In genomic region chr11:117226388-117227385, GRCh38 we compare ENCODE assay signal across 8 cellular contexts. TPM values are rescaled to one million over a fixed set of nuclear protein-coding genes. Genes with fewer than 3 reads are reported as not detected.
DNase-seq lines count a peak whose midpoint lies in the region; ATAC-seq, FAIRE-seq and TF ChIP-seq lines count a peak whose summit lies in the region.

No MANE protein-coding gene starts in this region.

- ATAC-seq in GM18511 (IDR thresholded peaks at IDR 0.05; ENCODE audit: unreplicated experiment) = peak; percentile 53
- ATAC-seq in omental fat pad (ENCODE audit: low FRiP score) = peak; percentile 41
- no peak for ATAC-seq in HG03159 (IDR thresholded peaks at IDR 0.05; ENCODE audit: unreplicated experiment)

- peak; percentile 57 for FAIRE-seq in frontal cortex (lab: Jason Lieb, UNC)

- H3K9me3 ChIP-seq in NT2/D1 (ENCODE audit: insufficient read depth, low read length) = no peaks in the 10 kb centered on the region

- no peak overlapping the region for H3K4me3 ChIP-seq in AG10803 (ENCODE audit: low read length)
- no peak overlapping the region for H3K4me3 ChIP-seq in NT2/D1 (ENCODE audit: insufficient read length, low read depth)

- H3K36me3 ChIP-seq in NT2/D1 (ENCODE audit: insufficient read depth, insufficient read length, low read length) = peaks cover 76% of the 10 kb centered on the region

- no peaks in the 10 kb centered on the region for H3K27me3 ChIP-seq in NT2/D1 (ENCODE audit: insufficient read depth, insufficient read length)

- peaks cover 9% of the 10 kb centered on the region for H3K4me1 ChIP-seq in NT2/D1 (ENCODE audit: insufficient read depth, insufficient read length)

- TF ChIP-seq CTCF in AG10803 (conservative IDR thresholded peaks at IDR 0.05; ENCODE audit: low read length) = peak; percentile 87
- peak in 2 of 3 donors; percentile 36 to 49 for TF ChIP-seq CTCF in omental fat pad (IDR thresholded peaks at IDR 0.05)

- no peak overlapping the region for H3K9ac ChIP-seq in NT2/D1 (ENCODE audit: insufficient read length, low read depth)

- DNase-seq in AG10803 (ENCODE audit: low read depth) (peak; percentile 78), KG1 (lab: John Stamatoyannopoulos, UW) (peak; percentile 75), NT2/D1 (ENCODE audit: low read depth, low spot score) (peak; percentile 64), frontal cortex (ENCODE audit: low spot score in 2 of 2) (peak; percentile 63 to 78), omental fat pad (ENCODE audit: low spot score) (peak; percentile 20)
- DNase-seq in activated effector memory CD4-positive, alpha-beta T cell treated with Interleukin-2 at 50 U/mL for 16 hours = peak; percentile 35

RNA-seq across cellular contexts. Expression of gene PCSK7, which starts 5.2 kb away (rescaled TPM):
- total RNA-seq in frontal cortex = 20.0 TPM
- total RNA-seq in omental fat pad = 10 to 100 TPM; 39.8 to 78.1 (median 50.0) TPM

RNA-seq across cellular contexts. Expression of gene RNF214, which starts 5.8 kb away (rescaled TPM):
- total RNA-seq in frontal cortex (15.1 TPM), omental fat pad (10 to 100 TPM in 2 of 4 donors, 1 to 10 TPM in 2; 7.7 to 12.1 (median 9.8) TPM)

RNA-seq across cellular contexts. Expression of gene TAGLN, which starts 27.5 kb away (rescaled TPM):
- total RNA-seq in frontal cortex (17.5 TPM), omental fat pad (1,000 to 10,000 TPM in 1 of 4 donors, 100 to 1,000 TPM in 3; 731 to 1,161 (median 827) TPM)

RNA-seq across cellular contexts. Expression of gene SIDT2, which starts 48.1 kb away (rescaled TPM):
- total RNA-seq in frontal cortex = 9.4 TPM
- total RNA-seq in omental fat pad = 100 to 1,000 TPM in 1 of 4 donors, 10 to 100 TPM in 3; 63.4 to 101 (median 81.1) TPM

Comparison
In these comparisons a context has a peak if more than half of its experiments do, and no peak if none do; other contexts are left out.
1. DNase-seq: peak in every context shown above with its lines; median percentile 78 in AG10803; 75 in KG1; 70 in frontal cortex; 64 in NT2/D1; 35 in activated effector memory CD4-positive, alpha-beta T cell treated with Interleukin-2 at 50 U/mL for 16 hours; 20 in omental fat pad.
2. RNA of gene TAGLN, which starts 27.5 kb away (total RNA-seq): 731 to 1,161 TPM in omental fat pad; 17.5 TPM in frontal cortex (single experiment); every median in the first group is over 10 times any median in the second.